8 cellular contexts compared by ENCODE assay signal in genomic region chr6:33578588-33579011, GRCh38. TPM values are rescaled to one million over a fixed set of nuclear protein-coding genes. Genes with fewer than 3 reads are reported as not detected.
DNase-seq lines count a peak whose midpoint lies in the region; ATAC-seq, FAIRE-seq and TF ChIP-seq lines count a peak whose summit lies in the region.

No MANE protein-coding gene starts in this region.

- no peaks in the 10 kb centered on the region for H3K27me3 Mint-ChIP-seq in activated T-helper 1 cell treated with anti-CD3 and anti-CD28 coated beads, Interleukin-12 subunit alpha, Interleukin-12 subunit beta, Interleukin-2, Interleukin-4 antibody, amounts not matched to agents 30 ng/mL and 10 ng/mL and 1 ng/mL, durations not matched to agents 14 hours and 24 hours and 36 hours (ENCODE audit: insufficient read depth)

- H3K4me1 ChIP-seq in iPS-18a (ENCODE audit: control insufficient read depth, low read depth, low read length) (no peaks in the 10 kb centered on the region), thoracic aorta (ENCODE audit: control insufficient read depth in 1 of 2, low read depth in 2 of 2) (peaks cover 16 to 21% of the 10 kb centered on the region in 2 donors)

- H3K4me3 Mint-ChIP-seq in activated T-helper 1 cell treated with anti-CD3 and anti-CD28 coated beads, Interleukin-12 subunit alpha, Interleukin-12 subunit beta, Interleukin-2, Interleukin-4 antibody, amounts not matched to agents 30 ng/mL and 10 ng/mL and 1 ng/mL, durations not matched to agents 14 hours and 24 hours and 36 hours = peak overlapping the region; percentile 90

- H3K27ac ChIP-seq in iPS-18a (ENCODE audit: low read length) = no peak overlapping the region
- H3K27ac ChIP-seq in thoracic aorta = peak overlapping the region in 1 of 2 donors; percentile 91

- FAIRE-seq in RCC 7860 (lab: Jason Lieb, UNC) (no peak), D721Med (lab: Jason Lieb, UNC) (no peak)

- H3K9me3 ChIP-seq in iPS-18a (ENCODE audit: control insufficient read depth, low read depth, low read length) (no peaks in the 10 kb centered on the region), thoracic aorta (no peaks in the 10 kb centered on the region)

- no peak overlapping the region for H3K9ac ChIP-seq in iPS-18a (ENCODE audit: low read length)

- H3K27ac Mint-ChIP-seq in activated T-helper 1 cell treated with anti-CD3 and anti-CD28 coated beads, Interleukin-12 subunit alpha, Interleukin-12 subunit beta, Interleukin-2, Interleukin-4 antibody, amounts not matched to agents 30 ng/mL and 10 ng/mL and 1 ng/mL, durations not matched to agents 14 hours and 24 hours and 36 hours = peak overlapping the region; percentile 90

- peaks cover 35% of the 10 kb centered on the region for H3K4me1 Mint-ChIP-seq in activated T-helper 1 cell treated with anti-CD3 and anti-CD28 coated beads, Interleukin-12 subunit alpha, Interleukin-12 subunit beta, Interleukin-2, Interleukin-4 antibody, amounts not matched to agents 30 ng/mL and 10 ng/mL and 1 ng/mL, durations not matched to agents 14 hours and 24 hours and 36 hours (ENCODE audit: low read depth)

- H3K36me3 ChIP-seq in iPS-18a (ENCODE audit: control insufficient read depth, low read depth, low read length) (peaks cover 22% of the 10 kb centered on the region), thoracic aorta (peaks cover 16% of the 10 kb centered on the region)

- H3K27me3 ChIP-seq in iPS-18a (ENCODE audit: control insufficient read depth, insufficient read depth, low read length) (no peaks in the 10 kb centered on the region), thoracic aorta (replicated peaks; ENCODE audit: insufficient read depth) (no peaks in the 10 kb centered on the region)

- DNase-seq in Right ventricle myocardium superior = peak; percentile 34
- DNase-seq in left cardiac atrium = no peak
- peak; percentile 65 for DNase-seq in activated T-helper 1 cell treated with anti-CD3 and anti-CD28 coated beads, Interleukin-12 subunit alpha, Interleukin-12 subunit beta, Interleukin-2, Interleukin-4 antibody, amounts not matched to agents 30 ng/mL and 10 ng/mL and 1 ng/mL, durations not matched to agents 14 hours and 24 hours and 36 hours (ENCODE audit: low spot score)
- DNase-seq in thoracic aorta (ENCODE audit: low spot score) = no peak
- DNase-seq in RCC 7860 (ENCODE audit: low spot score) = no peak
- no peak for DNase-seq in D721Med (ENCODE audit: insufficient read length, low spot score)
- no peak for DNase-seq in hypothalamus (lab: John Stamatoyannopoulos, UW)

- peaks cover 31% of the 10 kb centered on the region for H3K36me3 Mint-ChIP-seq in activated T-helper 1 cell treated with anti-CD3 and anti-CD28 coated beads, Interleukin-12 subunit alpha, Interleukin-12 subunit beta, Interleukin-2, Interleukin-4 antibody, amounts not matched to agents 30 ng/mL and 10 ng/mL and 1 ng/mL, durations not matched to agents 14 hours and 24 hours and 36 hours (ENCODE audit: low read depth)

- TF ChIP-seq CTCF in thoracic aorta (IDR thresholded peaks at IDR 0.05) (no peak), D721Med (IDR thresholded peaks at IDR 0.05; ENCODE audit: insufficient read depth, missing control alignments) (no peak)

- ATAC-seq in Right ventricle myocardium superior (ENCODE audit: poor library complexity) = no peak
- no peak for ATAC-seq in left cardiac atrium
- ATAC-seq in thoracic aorta (ENCODE audit: insufficient number of reproducible peaks, low FRiP score, low read depth) = no peak

- H3K9me3 Mint-ChIP-seq in activated T-helper 1 cell treated with anti-CD3 and anti-CD28 coated beads, Interleukin-12 subunit alpha, Interleukin-12 subunit beta, Interleukin-2, Interleukin-4 antibody, amounts not matched to agents 30 ng/mL and 10 ng/mL and 1 ng/mL, durations not matched to agents 14 hours and 24 hours and 36 hours = no peaks in the 10 kb centered on the region

- H3K4me3 ChIP-seq in iPS-18a (ENCODE audit: low read length) = peak overlapping the region; percentile 73
- peak overlapping the region; percentile 98 for H3K4me3 ChIP-seq in thoracic aorta

- intact Hi-C loops in Right ventricle myocardium superior (cut with DNase I) (loop anchor here (10.0 kb wide), 1 partner anchor 154 kb away; the partner anchor contains the start of gene SYNGAP1), left cardiac atrium (cut with DNase I) (loop anchor here in 1 of 2 donors (10.0 kb wide), 1 partner anchor 124 kb away; the partner anchor contains the start of gene ZBTB9)
- intact Hi-C loops in activated T-helper 1 cell treated with anti-CD3 and anti-CD28 coated beads, Interleukin-12 subunit alpha, Interleukin-12 subunit beta, Interleukin-2, Interleukin-4 antibody, amounts not matched to agents 30 ng/mL and 10 ng/mL and 1 ng/mL, durations not matched to agents 14 hours and 24 hours and 36 hours (cut with micrococcal nuclease) = loop anchor here (1.0 to 10.0 kb wide), 2 partner anchors 45 to 374 kb away; partner anchors contain the start of genes HSD17B8, RING1, RXRB and SLC39A7

RNA-seq across cellular contexts. Expression of gene BAK1, which starts 1.5 kb away (rescaled TPM):
- total RNA-seq in Right ventricle myocardium superior = 25.0 TPM
- total RNA-seq in left cardiac atrium = 10 to 100 TPM; 17.6 to 21.6 TPM
- total RNA-seq in activated T-helper 1 cell treated with anti-CD3 and anti-CD28 coated beads, Interleukin-12 subunit alpha, Interleukin-12 subunit beta, Interleukin-2, Interleukin-4 antibody, amounts not matched to agents 30 ng/mL and 10 ng/mL and 1 ng/mL, durations not matched to agents 14 hours and 24 hours and 36 hours = 67.0 and 67.9 TPM in 2 replicates
- 10 to 100 TPM; 13.8 to 14.0 TPM for total RNA-seq in thoracic aorta

RNA-seq across cellular contexts. Expression of gene ITPR3, which starts 42.5 kb away (rescaled TPM):
- 6.0 TPM for total RNA-seq in Right ventricle myocardium superior
- total RNA-seq in left cardiac atrium = 10 to 100 TPM in 1 of 2 donors, 1 to 10 TPM in 1; 9.6 to 16.6 TPM
- total RNA-seq in activated T-helper 1 cell treated with anti-CD3 and anti-CD28 coated beads, Interleukin-12 subunit alpha, Interleukin-12 subunit beta, Interleukin-2, Interleukin-4 antibody, amounts not matched to agents 30 ng/mL and 10 ng/mL and 1 ng/mL, durations not matched to agents 14 hours and 24 hours and 36 hours = 42.7 and 42.9 TPM in 2 replicates
- total RNA-seq in thoracic aorta = 10 to 100 TPM; 15.2 to 21.2 TPM

Comparison
In these comparisons a context has a peak if more than half of its experiments do, and no peak if none do; other contexts are left out.
1. DNase-seq: peak in Right ventricle myocardium superior (single experiment) and activated T-helper 1 cell treated with anti-CD3 and anti-CD28 coated beads, Interleukin-12 subunit alpha, Interleukin-12 subunit beta, Interleukin-2, Interleukin-4 antibody, amounts not matched to agents 30 ng/mL and 10 ng/mL and 1 ng/mL, durations not matched to agents 14 hours and 24 hours and 36 hours (single experiment); none in left cardiac atrium (single experiment), thoracic aorta (single experiment), RCC 7860 (single experiment), D721Med (single experiment) and hypothalamus (0 of 51).